ENCODE assay signal across 1 cellular context in the genomic region with DNA sequence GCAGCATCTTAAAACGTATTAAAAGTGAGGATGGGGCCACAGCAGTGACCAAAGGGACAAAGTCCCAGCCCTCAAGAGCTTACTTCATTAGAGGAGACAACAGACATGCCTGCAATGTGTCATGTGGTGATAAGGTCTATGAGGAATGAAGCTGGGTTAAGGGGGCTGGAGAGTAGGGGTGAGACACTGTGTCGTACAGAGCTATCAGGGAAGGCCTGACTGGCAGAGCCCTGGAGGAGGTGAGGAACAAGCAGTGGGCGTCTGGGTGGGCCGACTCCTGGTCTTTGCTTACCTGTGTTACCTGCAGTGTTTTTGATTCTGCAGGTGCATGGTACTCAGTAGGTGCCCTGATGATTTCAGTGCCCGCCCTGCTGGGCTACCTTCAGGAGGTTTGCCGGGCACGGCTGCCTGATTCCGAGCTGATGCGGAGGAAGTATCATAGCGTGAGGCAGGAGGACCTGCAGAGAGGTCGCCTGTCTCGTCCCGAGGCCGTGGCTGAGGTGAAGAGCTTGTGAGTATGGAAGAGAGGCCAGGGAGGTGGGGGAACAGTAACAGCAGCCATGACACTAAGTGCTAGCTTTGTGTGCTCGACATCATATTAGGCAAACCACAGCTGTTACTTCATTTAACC.
TF ChIP-seq lines count a peak whose summit lies in the region.

No MANE protein-coding gene starts in this region.

TF ChIP-seq in K562, 482 proteins besides CTCF, POLR2A, EP300 and RAD21 (continued from another document and continues in another):
- TF ChIP-seq, protein P1, sequence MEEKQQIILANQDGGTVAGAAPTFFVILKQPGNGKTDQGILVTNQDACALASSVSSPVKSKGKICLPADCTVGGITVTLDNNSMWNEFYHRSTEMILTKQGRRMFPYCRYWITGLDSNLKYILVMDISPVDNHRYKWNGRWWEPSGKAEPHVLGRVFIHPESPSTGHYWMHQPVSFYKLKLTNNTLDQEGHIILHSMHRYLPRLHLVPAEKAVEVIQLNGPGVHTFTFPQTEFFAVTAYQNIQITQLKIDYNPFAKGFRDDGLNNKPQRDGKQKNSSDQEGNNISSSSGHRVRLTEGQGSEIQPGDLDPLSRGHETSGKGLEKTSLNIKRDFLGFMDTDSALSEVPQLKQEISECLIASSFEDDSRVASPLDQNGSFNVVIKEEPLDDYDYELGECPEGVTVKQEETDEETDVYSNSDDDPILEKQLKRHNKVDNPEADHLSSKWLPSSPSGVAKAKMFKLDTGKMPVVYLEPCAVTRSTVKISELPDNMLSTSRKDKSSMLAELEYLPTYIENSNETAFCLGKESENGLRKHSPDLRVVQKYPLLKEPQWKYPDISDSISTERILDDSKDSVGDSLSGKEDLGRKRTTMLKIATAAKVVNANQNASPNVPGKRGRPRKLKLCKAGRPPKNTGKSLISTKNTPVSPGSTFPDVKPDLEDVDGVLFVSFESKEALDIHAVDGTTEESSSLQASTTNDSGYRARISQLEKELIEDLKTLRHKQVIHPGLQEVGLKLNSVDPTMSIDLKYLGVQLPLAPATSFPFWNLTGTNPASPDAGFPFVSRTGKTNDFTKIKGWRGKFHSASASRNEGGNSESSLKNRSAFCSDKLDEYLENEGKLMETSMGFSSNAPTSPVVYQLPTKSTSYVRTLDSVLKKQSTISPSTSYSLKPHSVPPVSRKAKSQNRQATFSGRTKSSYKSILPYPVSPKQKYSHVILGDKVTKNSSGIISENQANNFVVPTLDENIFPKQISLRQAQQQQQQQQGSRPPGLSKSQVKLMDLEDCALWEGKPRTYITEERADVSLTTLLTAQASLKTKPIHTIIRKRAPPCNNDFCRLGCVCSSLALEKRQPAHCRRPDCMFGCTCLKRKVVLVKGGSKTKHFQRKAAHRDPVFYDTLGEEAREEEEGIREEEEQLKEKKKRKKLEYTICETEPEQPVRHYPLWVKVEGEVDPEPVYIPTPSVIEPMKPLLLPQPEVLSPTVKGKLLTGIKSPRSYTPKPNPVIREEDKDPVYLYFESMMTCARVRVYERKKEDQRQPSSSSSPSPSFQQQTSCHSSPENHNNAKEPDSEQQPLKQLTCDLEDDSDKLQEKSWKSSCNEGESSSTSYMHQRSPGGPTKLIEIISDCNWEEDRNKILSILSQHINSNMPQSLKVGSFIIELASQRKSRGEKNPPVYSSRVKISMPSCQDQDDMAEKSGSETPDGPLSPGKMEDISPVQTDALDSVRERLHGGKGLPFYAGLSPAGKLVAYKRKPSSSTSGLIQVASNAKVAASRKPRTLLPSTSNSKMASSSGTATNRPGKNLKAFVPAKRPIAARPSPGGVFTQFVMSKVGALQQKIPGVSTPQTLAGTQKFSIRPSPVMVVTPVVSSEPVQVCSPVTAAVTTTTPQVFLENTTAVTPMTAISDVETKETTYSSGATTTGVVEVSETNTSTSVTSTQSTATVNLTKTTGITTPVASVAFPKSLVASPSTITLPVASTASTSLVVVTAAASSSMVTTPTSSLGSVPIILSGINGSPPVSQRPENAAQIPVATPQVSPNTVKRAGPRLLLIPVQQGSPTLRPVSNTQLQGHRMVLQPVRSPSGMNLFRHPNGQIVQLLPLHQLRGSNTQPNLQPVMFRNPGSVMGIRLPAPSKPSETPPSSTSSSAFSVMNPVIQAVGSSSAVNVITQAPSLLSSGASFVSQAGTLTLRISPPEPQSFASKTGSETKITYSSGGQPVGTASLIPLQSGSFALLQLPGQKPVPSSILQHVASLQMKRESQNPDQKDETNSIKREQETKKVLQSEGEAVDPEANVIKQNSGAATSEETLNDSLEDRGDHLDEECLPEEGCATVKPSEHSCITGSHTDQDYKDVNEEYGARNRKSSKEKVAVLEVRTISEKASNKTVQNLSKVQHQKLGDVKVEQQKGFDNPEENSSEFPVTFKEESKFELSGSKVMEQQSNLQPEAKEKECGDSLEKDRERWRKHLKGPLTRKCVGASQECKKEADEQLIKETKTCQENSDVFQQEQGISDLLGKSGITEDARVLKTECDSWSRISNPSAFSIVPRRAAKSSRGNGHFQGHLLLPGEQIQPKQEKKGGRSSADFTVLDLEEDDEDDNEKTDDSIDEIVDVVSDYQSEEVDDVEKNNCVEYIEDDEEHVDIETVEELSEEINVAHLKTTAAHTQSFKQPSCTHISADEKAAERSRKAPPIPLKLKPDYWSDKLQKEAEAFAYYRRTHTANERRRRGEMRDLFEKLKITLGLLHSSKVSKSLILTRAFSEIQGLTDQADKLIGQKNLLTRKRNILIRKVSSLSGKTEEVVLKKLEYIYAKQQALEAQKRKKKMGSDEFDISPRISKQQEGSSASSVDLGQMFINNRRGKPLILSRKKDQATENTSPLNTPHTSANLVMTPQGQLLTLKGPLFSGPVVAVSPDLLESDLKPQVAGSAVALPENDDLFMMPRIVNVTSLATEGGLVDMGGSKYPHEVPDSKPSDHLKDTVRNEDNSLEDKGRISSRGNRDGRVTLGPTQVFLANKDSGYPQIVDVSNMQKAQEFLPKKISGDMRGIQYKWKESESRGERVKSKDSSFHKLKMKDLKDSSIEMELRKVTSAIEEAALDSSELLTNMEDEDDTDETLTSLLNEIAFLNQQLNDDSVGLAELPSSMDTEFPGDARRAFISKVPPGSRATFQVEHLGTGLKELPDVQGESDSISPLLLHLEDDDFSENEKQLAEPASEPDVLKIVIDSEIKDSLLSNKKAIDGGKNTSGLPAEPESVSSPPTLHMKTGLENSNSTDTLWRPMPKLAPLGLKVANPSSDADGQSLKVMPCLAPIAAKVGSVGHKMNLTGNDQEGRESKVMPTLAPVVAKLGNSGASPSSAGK (IDR thresholded peaks at IDR 0.05) = no peak
- TF ChIP-seq CBFB (CRISPR knock-in tag; IDR thresholded peaks at IDR 0.05) (no peak), L3MBTL2 (IDR thresholded peaks at IDR 0.05) (peak; percentile 46; the same call in 1 of the 2 replicates), ZNF644 (tag; IDR thresholded peaks at IDR 0.05; ENCODE audit: low read depth) (no peak), KDM1A (IDR thresholded peaks at IDR 0.05) (no peak), DPF2 (IDR thresholded peaks at IDR 0.05) (peak; percentile 79; the same call in 1 of the 2 replicates), PHB2 (IDR thresholded peaks at IDR 0.05; ENCODE audit: low read depth) (no peak), JUND (IDR thresholded peaks at IDR 0.05; ENCODE audit: borderline replicate concordance, low read depth, low read length) (no peak), JUND (tag; IDR thresholded peaks at IDR 0.05; ENCODE audit: borderline replicate concordance, low read depth, low read length) (peak; percentile 13; the same call in 1 of the 3 replicates), FOXA3 (CRISPR knock-in tag; conservative IDR thresholded peaks at IDR 0.05 in 1 of 2, IDR thresholded peaks at IDR 0.05 in 1 of 2) (no peak), OTX1 (CRISPR knock-in tag; IDR thresholded peaks at IDR 0.05) (no peak), PURB (CRISPR knock-in tag; IDR thresholded peaks at IDR 0.05; ENCODE audit: low read depth) (no peak), TCF3 (CRISPR knock-in tag; IDR thresholded peaks at IDR 0.05) (peak; percentile 83), POLR2G (IDR thresholded peaks at IDR 0.05; ENCODE audit: low read depth, low read length) (no peak), POLR2AphosphoS5 (IDR thresholded peaks at IDR 0.05; ENCODE audit: control insufficient read depth, insufficient read depth, low read depth, low read length) (peak; percentile 27; the same call in 1 of the 2 replicates), SIX5 (IDR thresholded peaks at IDR 0.05; ENCODE audit: borderline replicate concordance in 1 of 2, insufficient read depth in 1 of 2, low read depth in 1 of 2, low read length in 2 of 2) (no peak), ZNF398 (CRISPR knock-in tag; IDR thresholded peaks at IDR 0.05) (no peak), USF2 (CRISPR knock-in tag; IDR thresholded peaks at IDR 0.05) (no peak), CCNT2 (IDR thresholded peaks at IDR 0.05; ENCODE audit: borderline replicate concordance, extremely low read depth, insufficient read length, low read depth, low read length) (no peak), MXI1 (IDR thresholded peaks at IDR 0.05; ENCODE audit: low read depth, low read length) (no peak), ZNF316 (IDR thresholded peaks at IDR 0.05) (no peak), ZNF12 (CRISPR knock-in tag; IDR thresholded peaks at IDR 0.05) (no peak), ZNF766 (CRISPR knock-in tag; conservative IDR thresholded peaks at IDR 0.05) (no peak), ZNF57 (CRISPR knock-in tag; IDR thresholded peaks at IDR 0.05) (no peak), PRMT5 (CRISPR knock-in tag; IDR thresholded peaks at IDR 0.05) (no peak), EGR1 (conservative IDR thresholded peaks at IDR 0.05) (peak; percentile 62), GTF2B (IDR thresholded peaks at IDR 0.05; ENCODE audit: extremely low read depth, insufficient read length) (no peak), ZNF79 (CRISPR knock-in tag; IDR thresholded peaks at IDR 0.05; ENCODE audit: low read depth) (no peak), PCBP2 (IDR thresholded peaks at IDR 0.05; ENCODE audit: low read depth, low read length, poor library complexity, severe bottlenecking) (no peak), PATZ1 (CRISPR knock-in tag; IDR thresholded peaks at IDR 0.05; ENCODE audit: borderline replicate concordance) (no peak)
- TF ChIP-seq, protein P2, sequence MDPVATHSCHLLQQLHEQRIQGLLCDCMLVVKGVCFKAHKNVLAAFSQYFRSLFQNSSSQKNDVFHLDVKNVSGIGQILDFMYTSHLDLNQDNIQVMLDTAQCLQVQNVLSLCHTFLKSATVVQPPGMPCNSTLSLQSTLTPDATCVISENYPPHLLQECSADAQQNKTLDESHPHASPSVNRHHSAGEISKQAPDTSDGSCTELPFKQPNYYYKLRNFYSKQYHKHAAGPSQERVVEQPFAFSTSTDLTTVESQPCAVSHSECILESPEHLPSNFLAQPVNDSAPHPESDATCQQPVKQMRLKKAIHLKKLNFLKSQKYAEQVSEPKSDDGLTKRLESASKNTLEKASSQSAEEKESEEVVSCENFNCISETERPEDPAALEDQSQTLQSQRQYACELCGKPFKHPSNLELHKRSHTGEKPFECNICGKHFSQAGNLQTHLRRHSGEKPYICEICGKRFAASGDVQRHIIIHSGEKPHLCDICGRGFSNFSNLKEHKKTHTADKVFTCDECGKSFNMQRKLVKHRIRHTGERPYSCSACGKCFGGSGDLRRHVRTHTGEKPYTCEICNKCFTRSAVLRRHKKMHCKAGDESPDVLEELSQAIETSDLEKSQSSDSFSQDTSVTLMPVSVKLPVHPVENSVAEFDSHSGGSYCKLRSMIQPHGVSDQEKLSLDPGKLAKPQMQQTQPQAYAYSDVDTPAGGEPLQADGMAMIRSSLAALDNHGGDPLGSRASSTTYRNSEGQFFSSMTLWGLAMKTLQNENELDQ (CRISPR knock-in tag; IDR thresholded peaks at IDR 0.05; ENCODE audit: borderline replicate concordance) = no peak
- TF ChIP-seq, protein P3, sequence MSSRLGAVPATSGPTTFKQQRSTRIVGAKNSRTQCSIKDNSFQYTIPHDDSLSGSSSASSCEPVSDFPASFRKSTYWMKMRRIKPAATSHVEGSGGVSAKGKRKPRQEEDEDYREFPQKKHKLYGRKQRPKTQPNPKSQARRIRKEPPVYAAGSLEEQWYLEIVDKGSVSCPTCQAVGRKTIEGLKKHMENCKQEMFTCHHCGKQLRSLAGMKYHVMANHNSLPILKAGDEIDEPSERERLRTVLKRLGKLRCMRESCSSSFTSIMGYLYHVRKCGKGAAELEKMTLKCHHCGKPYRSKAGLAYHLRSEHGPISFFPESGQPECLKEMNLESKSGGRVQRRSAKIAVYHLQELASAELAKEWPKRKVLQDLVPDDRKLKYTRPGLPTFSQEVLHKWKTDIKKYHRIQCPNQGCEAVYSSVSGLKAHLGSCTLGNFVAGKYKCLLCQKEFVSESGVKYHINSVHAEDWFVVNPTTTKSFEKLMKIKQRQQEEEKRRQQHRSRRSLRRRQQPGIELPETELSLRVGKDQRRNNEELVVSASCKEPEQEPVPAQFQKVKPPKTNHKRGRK (tag; IDR thresholded peaks at IDR 0.05) = no peak
